Comparison of ENCODE assay signal across 2 cellular contexts in the genomic region with DNA sequence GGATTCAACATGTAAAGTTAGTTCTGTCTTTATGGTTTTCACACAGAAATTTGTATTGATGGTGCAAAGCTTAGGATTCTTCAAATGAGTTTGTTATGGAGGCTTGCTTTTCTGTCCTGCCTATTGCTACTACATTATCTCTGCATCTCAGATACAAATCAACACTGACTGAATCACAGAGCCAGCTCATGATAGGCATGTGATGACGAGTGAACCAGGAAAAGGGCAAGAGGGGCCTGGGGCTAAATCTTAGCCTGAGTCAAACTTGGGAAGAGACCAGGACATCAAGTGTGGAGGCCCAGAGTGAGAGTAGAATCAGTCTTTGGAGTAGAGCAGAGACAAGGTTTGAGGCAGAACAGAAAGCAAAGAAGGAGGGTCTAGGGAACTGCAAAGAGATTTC.
TF ChIP-seq lines count a peak whose summit lies in the region.

No MANE protein-coding gene starts in this region.

TF ChIP-seq in SK-N-SH, 30 proteins besides CTCF, POLR2A, EP300 and RAD21 (continued from another document):
- TF ChIP-seq CHD2 (IDR thresholded peaks at IDR 0.05; ENCODE audit: low read length, partially characterized antibody), result no peak
- TF ChIP-seq, protein P1, sequence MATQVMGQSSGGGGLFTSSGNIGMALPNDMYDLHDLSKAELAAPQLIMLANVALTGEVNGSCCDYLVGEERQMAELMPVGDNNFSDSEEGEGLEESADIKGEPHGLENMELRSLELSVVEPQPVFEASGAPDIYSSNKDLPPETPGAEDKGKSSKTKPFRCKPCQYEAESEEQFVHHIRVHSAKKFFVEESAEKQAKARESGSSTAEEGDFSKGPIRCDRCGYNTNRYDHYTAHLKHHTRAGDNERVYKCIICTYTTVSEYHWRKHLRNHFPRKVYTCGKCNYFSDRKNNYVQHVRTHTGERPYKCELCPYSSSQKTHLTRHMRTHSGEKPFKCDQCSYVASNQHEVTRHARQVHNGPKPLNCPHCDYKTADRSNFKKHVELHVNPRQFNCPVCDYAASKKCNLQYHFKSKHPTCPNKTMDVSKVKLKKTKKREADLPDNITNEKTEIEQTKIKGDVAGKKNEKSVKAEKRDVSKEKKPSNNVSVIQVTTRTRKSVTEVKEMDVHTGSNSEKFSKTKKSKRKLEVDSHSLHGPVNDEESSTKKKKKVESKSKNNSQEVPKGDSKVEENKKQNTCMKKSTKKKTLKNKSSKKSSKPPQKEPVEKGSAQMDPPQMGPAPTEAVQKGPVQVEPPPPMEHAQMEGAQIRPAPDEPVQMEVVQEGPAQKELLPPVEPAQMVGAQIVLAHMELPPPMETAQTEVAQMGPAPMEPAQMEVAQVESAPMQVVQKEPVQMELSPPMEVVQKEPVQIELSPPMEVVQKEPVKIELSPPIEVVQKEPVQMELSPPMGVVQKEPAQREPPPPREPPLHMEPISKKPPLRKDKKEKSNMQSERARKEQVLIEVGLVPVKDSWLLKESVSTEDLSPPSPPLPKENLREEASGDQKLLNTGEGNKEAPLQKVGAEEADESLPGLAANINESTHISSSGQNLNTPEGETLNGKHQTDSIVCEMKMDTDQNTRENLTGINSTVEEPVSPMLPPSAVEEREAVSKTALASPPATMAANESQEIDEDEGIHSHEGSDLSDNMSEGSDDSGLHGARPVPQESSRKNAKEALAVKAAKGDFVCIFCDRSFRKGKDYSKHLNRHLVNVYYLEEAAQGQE (IDR thresholded peaks at IDR 0.05; ENCODE audit: low read depth, low read length), result no peak
- TF ChIP-seq, protein P2, sequence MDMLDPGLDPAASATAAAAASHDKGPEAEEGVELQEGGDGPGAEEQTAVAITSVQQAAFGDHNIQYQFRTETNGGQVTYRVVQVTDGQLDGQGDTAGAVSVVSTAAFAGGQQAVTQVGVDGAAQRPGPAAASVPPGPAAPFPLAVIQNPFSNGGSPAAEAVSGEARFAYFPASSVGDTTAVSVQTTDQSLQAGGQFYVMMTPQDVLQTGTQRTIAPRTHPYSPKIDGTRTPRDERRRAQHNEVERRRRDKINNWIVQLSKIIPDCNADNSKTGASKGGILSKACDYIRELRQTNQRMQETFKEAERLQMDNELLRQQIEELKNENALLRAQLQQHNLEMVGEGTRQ (IDR thresholded peaks at IDR 0.05; ENCODE audit: borderline replicate concordance, low read depth, low read length), result no peak
- 0 out of 2 replicates have a peak, but pooled peaks have one; percentile 41 for TF ChIP-seq ELF1 (IDR thresholded peaks at IDR 0.05)
- TF ChIP-seq POLR2AphosphoS5 (IDR thresholded peaks at IDR 0.05; ENCODE audit: low read depth, low read length), result no peak
- no peak for TF ChIP-seq NRF1 (IDR thresholded peaks at IDR 0.05; ENCODE audit: low read depth, low read length)
- peak; percentile 84 for TF ChIP-seq TCF12 (IDR thresholded peaks at IDR 0.05)
- TF ChIP-seq NFIC (IDR thresholded peaks at IDR 0.05; ENCODE audit: borderline replicate concordance), result peak; percentile 44; the same call in 1 of the 2 replicates
- TF ChIP-seq YY1 (IDR thresholded peaks at IDR 0.05; ENCODE audit: low read depth), result no peak
- no peak for TF ChIP-seq SIN3A (IDR thresholded peaks at IDR 0.05; ENCODE audit: borderline replicate concordance, low read depth, low read length)
- peak; percentile 49; the same call in 1 of the 2 replicates for TF ChIP-seq TEAD4 (IDR thresholded peaks at IDR 0.05; ENCODE audit: borderline replicate concordance, insufficient read depth)
- TF ChIP-seq RXRA (IDR thresholded peaks at IDR 0.05; ENCODE audit: borderline replicate concordance, low read depth), result peak; percentile 49; the same call in 1 of the 2 replicates
- TF ChIP-seq, protein P3, sequence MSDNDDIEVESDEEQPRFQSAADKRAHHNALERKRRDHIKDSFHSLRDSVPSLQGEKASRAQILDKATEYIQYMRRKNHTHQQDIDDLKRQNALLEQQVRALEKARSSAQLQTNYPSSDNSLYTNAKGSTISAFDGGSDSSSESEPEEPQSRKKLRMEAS (IDR thresholded peaks at IDR 0.05; ENCODE audit: low read depth), result 0 out of 2 replicates have a peak, but pooled peaks have one; percentile 24
- no peak for TF ChIP-seq RFX5 (IDR thresholded peaks at IDR 0.05; ENCODE audit: low read length)
- TF ChIP-seq GATA2 (CRISPR knock-in tag; IDR thresholded peaks at IDR 0.05), result peak; percentile 24; the same call in 1 of the 2 replicates
- TF ChIP-seq EZH2phosphoT487 (IDR thresholded peaks at IDR 0.05; ENCODE audit: borderline replicate concordance, low read depth), result no peak
- no peak for TF ChIP-seq TAF1 (IDR thresholded peaks at IDR 0.05; ENCODE audit: borderline replicate concordance, low read depth, low read length)
- TF ChIP-seq, protein P4, sequence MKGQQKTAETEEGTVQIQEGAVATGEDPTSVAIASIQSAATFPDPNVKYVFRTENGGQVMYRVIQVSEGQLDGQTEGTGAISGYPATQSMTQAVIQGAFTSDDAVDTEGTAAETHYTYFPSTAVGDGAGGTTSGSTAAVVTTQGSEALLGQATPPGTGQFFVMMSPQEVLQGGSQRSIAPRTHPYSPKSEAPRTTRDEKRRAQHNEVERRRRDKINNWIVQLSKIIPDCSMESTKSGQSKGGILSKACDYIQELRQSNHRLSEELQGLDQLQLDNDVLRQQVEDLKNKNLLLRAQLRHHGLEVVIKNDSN (IDR thresholded peaks at IDR 0.05; ENCODE audit: borderline replicate concordance, low read depth), result no peak
- no peak for TF ChIP-seq SMC3 (IDR thresholded peaks at IDR 0.05; ENCODE audit: low read depth, low read length)
- no peak for TF ChIP-seq RCOR1 (IDR thresholded peaks at IDR 0.05; ENCODE audit: low read length)
- TF ChIP-seq, protein P5, sequence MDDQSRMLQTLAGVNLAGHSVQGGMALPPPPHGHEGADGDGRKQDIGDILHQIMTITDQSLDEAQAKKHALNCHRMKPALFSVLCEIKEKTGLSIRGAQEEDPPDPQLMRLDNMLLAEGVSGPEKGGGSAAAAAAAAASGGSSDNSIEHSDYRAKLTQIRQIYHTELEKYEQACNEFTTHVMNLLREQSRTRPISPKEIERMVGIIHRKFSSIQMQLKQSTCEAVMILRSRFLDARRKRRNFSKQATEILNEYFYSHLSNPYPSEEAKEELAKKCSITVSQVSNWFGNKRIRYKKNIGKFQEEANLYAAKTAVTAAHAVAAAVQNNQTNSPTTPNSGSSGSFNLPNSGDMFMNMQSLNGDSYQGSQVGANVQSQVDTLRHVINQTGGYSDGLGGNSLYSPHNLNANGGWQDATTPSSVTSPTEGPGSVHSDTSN (IDR thresholded peaks at IDR 0.05), result peak; percentile 86
- no peak for TF ChIP-seq MXI1 (IDR thresholded peaks at IDR 0.05; ENCODE audit: low read depth, low read length)
- TF ChIP-seq FOXM1 (IDR thresholded peaks at IDR 0.05; ENCODE audit: low read depth), result no peak
- TF ChIP-seq JUND (IDR thresholded peaks at IDR 0.05), result peak; percentile 78
- TF ChIP-seq, protein P6, sequence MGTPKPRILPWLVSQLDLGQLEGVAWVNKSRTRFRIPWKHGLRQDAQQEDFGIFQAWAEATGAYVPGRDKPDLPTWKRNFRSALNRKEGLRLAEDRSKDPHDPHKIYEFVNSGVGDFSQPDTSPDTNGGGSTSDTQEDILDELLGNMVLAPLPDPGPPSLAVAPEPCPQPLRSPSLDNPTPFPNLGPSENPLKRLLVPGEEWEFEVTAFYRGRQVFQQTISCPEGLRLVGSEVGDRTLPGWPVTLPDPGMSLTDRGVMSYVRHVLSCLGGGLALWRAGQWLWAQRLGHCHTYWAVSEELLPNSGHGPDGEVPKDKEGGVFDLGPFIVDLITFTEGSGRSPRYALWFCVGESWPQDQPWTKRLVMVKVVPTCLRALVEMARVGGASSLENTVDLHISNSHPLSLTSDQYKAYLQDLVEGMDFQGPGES (IDR thresholded peaks at IDR 0.05; ENCODE audit: low read depth, low read length), result no peak
TF ChIP-seq in SK-N-SH: peak in this region for 10.

TF ChIP-seq in SK-N-SH treated with all-trans-retinoic acid at 6 μM for 48 hours, 23 proteins besides CTCF, POLR2A, EP300 and RAD21 (continued from another document):
- TF ChIP-seq, protein P7, sequence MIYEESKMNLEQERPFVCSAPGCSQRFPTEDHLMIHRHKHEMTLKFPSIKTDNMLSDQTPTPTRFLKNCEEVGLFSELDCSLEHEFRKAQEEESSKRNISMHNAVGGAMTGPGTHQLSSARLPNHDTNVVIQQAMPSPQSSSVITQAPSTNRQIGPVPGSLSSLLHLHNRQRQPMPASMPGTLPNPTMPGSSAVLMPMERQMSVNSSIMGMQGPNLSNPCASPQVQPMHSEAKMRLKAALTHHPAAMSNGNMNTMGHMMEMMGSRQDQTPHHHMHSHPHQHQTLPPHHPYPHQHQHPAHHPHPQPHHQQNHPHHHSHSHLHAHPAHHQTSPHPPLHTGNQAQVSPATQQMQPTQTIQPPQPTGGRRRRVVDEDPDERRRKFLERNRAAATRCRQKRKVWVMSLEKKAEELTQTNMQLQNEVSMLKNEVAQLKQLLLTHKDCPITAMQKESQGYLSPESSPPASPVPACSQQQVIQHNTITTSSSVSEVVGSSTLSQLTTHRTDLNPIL (CRISPR knock-in tag; IDR thresholded peaks at IDR 0.05; ENCODE audit: low read depth), result no peak
